13 cellular contexts compared by ENCODE assay signal in genomic region chr2:15127876-15128275, GRCh38.
"Had no signal": no experiment of that assay in that cellular context is flagged by ENCODE, and none has a peak within 500 bp of the region (broad histone marks: within the 10 kb centered on the region; RNA-seq: fewer than 3 reads in every experiment).

No MANE protein-coding gene starts in this region.

- H3K9me3 Mint-ChIP-seq: activated CD4-positive, alpha-beta memory T cell treated with anti-CD3 and anti-CD28 coated beads, Interleukin-2, amount 10 ng/mL, durations not matched to agents 7 days and 5 days; activated naive CD8-positive, alpha-beta T cell treated with anti-CD3 and anti-CD28 coated beads, Interleukin-2, amount 50 U/mL, for 24 hours had no signal

- H3K27me3 ChIP-seq: cardiac muscle cell, foreskin keratinocyte, heart right ventricle, right atrium auricular region, stomach had no signal

- H3K4me1 Mint-ChIP-seq: activated CD4-positive, alpha-beta memory T cell treated with anti-CD3 and anti-CD28 coated beads, Interleukin-2, amount 10 ng/mL, durations not matched to agents 7 days and 5 days; activated naive CD8-positive, alpha-beta T cell treated with anti-CD3 and anti-CD28 coated beads, Interleukin-2, amount 50 U/mL, for 24 hours had no signal

- H3K4me1 ChIP-seq: foreskin keratinocyte, heart right ventricle, left ventricle myocardium inferior, right atrium auricular region, stomach had no signal

- DNase-seq: activated CD4-positive, alpha-beta memory T cell treated with anti-CD3 and anti-CD28 coated beads, Interleukin-2, amount 10 ng/mL, durations not matched to agents 7 days and 5 days; activated naive CD4-positive, alpha-beta T cell; activated naive CD8-positive, alpha-beta T cell treated with anti-CD3 and anti-CD28 coated beads, Interleukin-2, amount 50 U/mL, for 24 hours; activated T-cell treated with anti-CD3 and anti-CD28 coated beads, Interleukin-2, amount 50 U/mL, for 72 hours; foreskin keratinocyte; heart right ventricle; left ventricle myocardium inferior; mesenchymal stem cell; stomach; T-helper 9 cell had no signal

- H3K4me3 Mint-ChIP-seq: activated CD4-positive, alpha-beta memory T cell treated with anti-CD3 and anti-CD28 coated beads, Interleukin-2, amount 10 ng/mL, durations not matched to agents 7 days and 5 days; activated naive CD8-positive, alpha-beta T cell treated with anti-CD3 and anti-CD28 coated beads, Interleukin-2, amount 50 U/mL, for 24 hours; activated T-cell treated with anti-CD3 and anti-CD28 coated beads, Interleukin-2, amount 50 U/mL, for 72 hours had no signal

- H3K27me3 Mint-ChIP-seq: activated naive CD8-positive, alpha-beta T cell treated with anti-CD3 and anti-CD28 coated beads, Interleukin-2, amount 50 U/mL, for 24 hours had no signal

- H3K9me3 ChIP-seq: left ventricle myocardium inferior, right atrium auricular region, thoracic aorta had no signal

- H3K27ac Mint-ChIP-seq: activated CD4-positive, alpha-beta memory T cell treated with anti-CD3 and anti-CD28 coated beads, Interleukin-2, amount 10 ng/mL, durations not matched to agents 7 days and 5 days; activated naive CD8-positive, alpha-beta T cell treated with anti-CD3 and anti-CD28 coated beads, Interleukin-2, amount 50 U/mL, for 24 hours; activated T-cell treated with anti-CD3 and anti-CD28 coated beads, Interleukin-2, amount 50 U/mL, for 72 hours had no signal

- H3K27ac ChIP-seq: cardiac muscle cell, foreskin keratinocyte, heart right ventricle, left ventricle myocardium inferior, right atrium auricular region, stomach, thoracic aorta had no signal

- ATAC-seq: activated naive CD8-positive, alpha-beta T cell treated with anti-CD3 and anti-CD28 coated beads, Interleukin-2, amount 50 U/mL, for 24 hours; activated T-cell treated with anti-CD3 and anti-CD28 coated beads, Interleukin-2, amount 50 U/mL, for 72 hours; foreskin keratinocyte; heart right ventricle had no signal
